In the genomic region with DNA sequence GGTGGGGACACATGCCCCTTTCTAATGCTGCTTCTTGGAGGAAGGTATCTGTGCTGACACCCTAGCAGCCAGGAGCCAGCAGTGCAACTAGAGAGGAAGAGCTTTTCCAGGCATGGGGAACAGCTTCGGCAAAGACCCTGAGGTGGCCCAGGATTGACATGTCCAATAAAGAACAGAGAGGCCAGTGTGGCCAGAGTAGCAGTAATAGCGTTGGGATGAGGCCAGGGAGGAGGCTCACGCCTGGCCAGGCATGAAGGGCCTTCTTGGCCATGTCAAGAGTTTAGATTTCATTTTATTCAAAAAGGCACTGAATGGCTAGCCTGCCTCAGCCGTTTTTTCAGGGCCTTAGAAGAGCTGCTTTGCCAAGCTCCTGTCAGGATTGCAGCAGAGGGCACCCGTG, we compare ENCODE assay signal across 12 cellular contexts. TPM values are rescaled to one million over a fixed set of nuclear protein-coding genes. Genes with fewer than 3 reads are reported as not detected.
DNase-seq lines count a peak whose midpoint lies in the region; ATAC-seq and TF ChIP-seq lines count a peak whose summit lies in the region.
"Had no signal": no experiment of that assay in that cellular context is flagged by ENCODE, and none has a peak within 500 bp of the region (broad histone marks: within the 10 kb centered on the region; RNA-seq: fewer than 3 reads in every experiment).

No MANE protein-coding gene starts in this region.

- H4K91ac ChIP-seq in neuronal stem cell (ENCODE audit: low read depth, low read length, poor library complexity), result no peak overlapping the region

- peaks cover 2 to 62% (median 27%) of the 10 kb centered on the region in 9 donors for H3K4me1 ChIP-seq in heart right ventricle
- H3K4me1 ChIP-seq in esophagus (ENCODE audit: control insufficient read depth in 2 of 2, insufficient read depth in 2 of 2, low read length in 1 of 2), result peaks cover 3 to 16% of the 10 kb centered on the region in 2 donors
- H3K4me1 ChIP-seq in neuronal stem cell (ENCODE audit: control insufficient read depth in 2 of 2, insufficient read depth in 1 of 2, low read depth in 1 of 2, low read length in 2 of 2), result peaks cover 2 to 10% of the 10 kb centered on the region in 2 donors
- H3K4me1 ChIP-seq in vagina, result peaks cover 48% of the 10 kb centered on the region

- DNase-seq in heart right ventricle, result no peak
- no peak for DNase-seq in Right ventricle myocardium inferior (ENCODE audit: missing footprints)
- DNase-seq in neuronal stem cell (ENCODE audit: low spot score), result no peak
- DNase-seq in vagina (ENCODE audit: extremely low spot score in 2 of 2), result no peak
- DNase-seq in HuH-7.5 (ENCODE audit: low spot score), result no peak
- DNase-seq: activated CD4-positive, alpha-beta T cell treated with anti-CD3 and anti-CD28 coated beads for 1 hour; activated gamma-delta T cell; NCI-H524 treated with DMSO at 0.1 percent for 48 hours had no signal

- TF ChIP-seq CTCF in heart right ventricle (IDR thresholded peaks at IDR 0.05), result peak in 4 of 9 donors; percentile 4 to 38 (median 24)
- no peak for TF ChIP-seq CTCF in vagina (IDR thresholded peaks at IDR 0.05)

- H2AK5ac ChIP-seq in neuronal stem cell (ENCODE audit: low read depth, low read length), result no peak overlapping the region

- H3K9ac ChIP-seq in neuronal stem cell (ENCODE audit: low read depth, low read length, poor library complexity), result no peak overlapping the region

- no peak for TF ChIP-seq POLR2A in vagina (IDR thresholded peaks at IDR 0.05)

- H3K9me3 ChIP-seq in heart right ventricle, result no peaks in the 10 kb centered on the region
- no peaks in the 10 kb centered on the region for H3K9me3 ChIP-seq in esophagus (ENCODE audit: control insufficient read depth in 2 of 2, insufficient read depth in 1 of 2, low read depth in 1 of 2, low read length in 1 of 2)
- no peaks in the 10 kb centered on the region for H3K9me3 ChIP-seq in neuronal stem cell (replicated peaks in 1 of 2; ENCODE audit: control insufficient read depth in 2 of 2, insufficient read depth in 1 of 2, low read depth in 1 of 2, low read length in 2 of 2)
- no peaks in the 10 kb centered on the region for H3K9me3 ChIP-seq in vagina

- H4K8ac ChIP-seq in neuronal stem cell (ENCODE audit: low read depth, low read length), result no peak overlapping the region

- no peak overlapping the region for H2BK5ac ChIP-seq in neuronal stem cell (ENCODE audit: low read length)

- no peaks in the 10 kb centered on the region for H3K79me1 ChIP-seq in neuronal stem cell (ENCODE audit: low read depth, low read length)

- no peak overlapping the region for H3K23ac ChIP-seq in neuronal stem cell (ENCODE audit: low read depth, low read length, poor library complexity)

- no peak overlapping the region for H2BK15ac ChIP-seq in neuronal stem cell (ENCODE audit: low read length)

- ATAC-seq in heart right ventricle (peak in 2 of 8 donors; percentile 3 to 9), Right ventricle myocardium inferior (no peak), GM19023 (IDR thresholded peaks at IDR 0.05; ENCODE audit: unreplicated experiment) (no peak), GM18511 (IDR thresholded peaks at IDR 0.05; ENCODE audit: unreplicated experiment) (no peak)

- H2BK120ac ChIP-seq in neuronal stem cell (ENCODE audit: low read depth, low read length), result no peak overlapping the region

- H3K27ac ChIP-seq in heart right ventricle (peak overlapping the region in 9 of 10 donors; percentile 17 to 89 (median 72)), esophagus (ENCODE audit: low read depth in 2 of 2, low read length in 1 of 2) (peak overlapping the region; percentile 83 to 91), neuronal stem cell (replicated peaks; ENCODE audit: low read length) (no peak overlapping the region), vagina (peak overlapping the region; percentile 66)

- no peak overlapping the region for H3K18ac ChIP-seq in neuronal stem cell (ENCODE audit: low read length)

- intact Hi-C loops in heart right ventricle (cut with DNase I), result loop anchor here in 8 of 10 donors (1.0 to 10.0 kb wide), 7 partner anchors 28 to 71 kb away; no protein-coding TSS in a partner anchor
- intact Hi-C loops in Right ventricle myocardium inferior (cut with DNase I), result loop anchor here (1.0 to 5.0 kb wide), 3 partner anchors 18 to 171 kb away; a partner anchor contains a TSS
- intact Hi-C loops in vagina (cut with DNase I), result no loop called here

- no peak overlapping the region for H3K4me2 ChIP-seq in neuronal stem cell (ENCODE audit: insufficient read depth, low read length, poor library complexity, severe bottlenecking)

- no peak overlapping the region for H3K4ac ChIP-seq in neuronal stem cell (ENCODE audit: low read length)

- 41 to 46% methylated on average over 5 of the region's 5 CpGs for WGBS in heart right ventricle, 2 donors
- WGBS in esophagus, 2 donors, result 29 to 35% methylated on average over 5 of the region's 5 CpGs
- WGBS in neuronal stem cell (ENCODE audit: extremely low coverage in 2 of 2, insufficient read length in 2 of 2, insufficient replicate concordance in 1 of 2), 2 donors, result no CpG with 5 or more reads among the region's 5 CpGs

- no peaks in the 10 kb centered on the region for H3K27me3 ChIP-seq in heart right ventricle
- no peaks in the 10 kb centered on the region for H3K27me3 ChIP-seq in esophagus (ENCODE audit: control insufficient read depth in 1 of 2, insufficient read depth in 2 of 2, low read length in 2 of 2)
- no peaks in the 10 kb centered on the region for H3K27me3 ChIP-seq in neuronal stem cell (ENCODE audit: control insufficient read depth in 3 of 3, insufficient read depth in 3 of 3, low read depth in 1 of 3, low read length in 3 of 3)
- H3K27me3 ChIP-seq in vagina, result no peaks in the 10 kb centered on the region

- no peak overlapping the region for H3K14ac ChIP-seq in neuronal stem cell (ENCODE audit: low read length)

- H3K4me3 ChIP-seq in heart right ventricle, result no peak overlapping the region
- H3K4me3 ChIP-seq in esophagus (ENCODE audit: low read depth in 1 of 2, low read length in 2 of 2), result no peak overlapping the region
- H3K4me3 ChIP-seq in neuronal stem cell (ENCODE audit: low read length in 2 of 2), result no peak overlapping the region
- no peak overlapping the region for H3K4me3 ChIP-seq in vagina

- H2BK12ac ChIP-seq in neuronal stem cell (ENCODE audit: low read length), result no peak overlapping the region

- H2AFZ ChIP-seq in neuronal stem cell (ENCODE audit: low read length), result peak overlapping the region; percentile 86

- H3K36me3 ChIP-seq in heart right ventricle (no peaks in the 10 kb centered on the region), esophagus (ENCODE audit: control insufficient read depth in 2 of 2, insufficient read depth in 2 of 2, low read length in 1 of 2) (no peaks in the 10 kb centered on the region), neuronal stem cell (replicated peaks in 1 of 2; ENCODE audit: control insufficient read depth in 2 of 2, insufficient read depth in 2 of 2, low read length in 2 of 2) (no peaks in the 10 kb centered on the region), vagina (no peaks in the 10 kb centered on the region)

RNA-seq across cellular contexts. Expression of a gene that starts 16.3 kb away (rescaled TPM):
- total RNA-seq in heart right ventricle (10 to 100 TPM; 22.2 to 86.5 (median 40.7) TPM), Right ventricle myocardium inferior (80.3 TPM), vagina (64.6 TPM)
- polyA plus RNA-seq in heart right ventricle (10 to 100 TPM; 46.6 to 71.4 TPM), esophagus (100 to 1,000 TPM in 1 of 2 donors, 10 to 100 TPM in 1; 43.2 to 108 TPM)
- polyA plus RNA-seq in neuronal stem cell (2013, experiment 1 of 2), result 0.14 TPM
- polyA plus RNA-seq in neuronal stem cell (2013, experiment 2 of 2), result 0.17 TPM

RNA-seq across cellular contexts. Expression of a gene that starts 17.3 kb away (rescaled TPM):
- total RNA-seq in heart right ventricle, result under 1 TPM in 2 of 10 donors, not detected in 8; 0.46 to 0.60 TPM
- not detected for polyA plus RNA-seq in heart right ventricle
- not detected for total RNA-seq in Right ventricle myocardium inferior
- 1 to 10 TPM; 2.1 to 4.6 TPM for polyA plus RNA-seq in esophagus
- 0.67 TPM for polyA plus RNA-seq in neuronal stem cell (2013, experiment 1 of 2)
- polyA plus RNA-seq in neuronal stem cell (2013, experiment 2 of 2), result 1.1 TPM
- total RNA-seq in vagina, result not detected
- total RNA-seq: ureter had no signal

RNA-seq across cellular contexts. Expression of a gene that starts 25.0 kb away (rescaled TPM):
- total RNA-seq in heart right ventricle (10 to 100 TPM in 8 of 10 donors, 1 to 10 TPM in 2; 5.8 to 26.3 (median 12.8) TPM), Right ventricle myocardium inferior (24.1 TPM), vagina (130 TPM)
- polyA plus RNA-seq in heart right ventricle (10 to 100 TPM; 24.7 to 28.2 TPM), esophagus (1,000 to 10,000 TPM; 1,189 to 4,054 TPM)
- polyA plus RNA-seq in neuronal stem cell (2013, experiment 1 of 2), result 0.91 TPM
- polyA plus RNA-seq in neuronal stem cell (2013, experiment 2 of 2), result 0.91 TPM

RNA-seq across cellular contexts. Expression of a gene that starts 45.6 kb away (rescaled TPM):
- total RNA-seq in heart right ventricle, result 10 to 100 TPM; 25.1 to 44.4 (median 37.0) TPM
- 10 to 100 TPM; 19.1 to 27.4 TPM for polyA plus RNA-seq in heart right ventricle
- 29.6 TPM for total RNA-seq in Right ventricle myocardium inferior
- 10 to 100 TPM; 14.1 to 26.7 TPM for polyA plus RNA-seq in esophagus
- 19.0 TPM for polyA plus RNA-seq in neuronal stem cell (2013, experiment 1 of 2)
- polyA plus RNA-seq in neuronal stem cell (2013, experiment 2 of 2), result 18.4 TPM
- total RNA-seq in vagina, result 17.4 TPM

RNA-seq across cellular contexts. Expression of a gene that starts 46.5 kb away (rescaled TPM):
- total RNA-seq in heart right ventricle (100 to 1,000 TPM in 8 of 10 donors, 10 to 100 TPM in 2; 76.4 to 155 (median 122) TPM), Right ventricle myocardium inferior (99.7 TPM), vagina (181 TPM)
- polyA plus RNA-seq in heart right ventricle (10 to 100 TPM; 54.3 to 77.7 TPM), esophagus (100 to 1,000 TPM in 1 of 2 donors, 10 to 100 TPM in 1; 99.3 to 101 TPM)
- 117 TPM for polyA plus RNA-seq in neuronal stem cell (2013, experiment 1 of 2)
- 117 TPM for polyA plus RNA-seq in neuronal stem cell (2013, experiment 2 of 2)
